Comparison of ENCODE assay signal across 8 cellular contexts in genomic region chr6:146598785-146599405, GRCh38. TPM values are rescaled to one million over a fixed set of nuclear protein-coding genes. Genes with fewer than 3 reads are reported as not detected.
DNase-seq lines count a peak whose midpoint lies in the region; ATAC-seq lines count a peak whose summit lies in the region.

Gene ADGB, plus strand, starts transcription at chr6:146598972. Its CDS starts 69 bp downstream, at chr6:146599041.

- H3K9me3 Mint-ChIP-seq in activated naive CD8-positive, alpha-beta T cell treated with anti-CD3 and anti-CD28 coated beads, Interleukin-2, amount 10 ng/mL, durations not matched to agents 7 days and 5 days: no peaks in the 10 kb centered on the region

- no peaks in the 10 kb centered on the region for H3K36me3 Mint-ChIP-seq in activated naive CD8-positive, alpha-beta T cell treated with anti-CD3 and anti-CD28 coated beads, Interleukin-2, amount 10 ng/mL, durations not matched to agents 7 days and 5 days

- POLR2A ChIA-PET in activated naive CD8-positive, alpha-beta T cell treated with anti-CD3 and anti-CD28 coated beads, Interleukin-2, amount 10 ng/mL, durations not matched to agents 7 days and 5 days (lab: Charles Lee): no interaction called here

- H3K4me1 Mint-ChIP-seq in activated naive CD8-positive, alpha-beta T cell treated with anti-CD3 and anti-CD28 coated beads, Interleukin-2, amount 10 ng/mL, durations not matched to agents 7 days and 5 days: peaks cover 4% of the 10 kb centered on the region

- H3K27me3 Mint-ChIP-seq in activated naive CD8-positive, alpha-beta T cell treated with anti-CD3 and anti-CD28 coated beads, Interleukin-2, amount 10 ng/mL, durations not matched to agents 7 days and 5 days: peaks cover 16% of the 10 kb centered on the region

- intact Hi-C loops in cardiac septum (cut with DNase I): no loop called here

- peak; percentile 26 for ATAC-seq in activated naive CD8-positive, alpha-beta T cell treated with anti-CD3 and anti-CD28 coated beads, Interleukin-2, amount 10 ng/mL, durations not matched to agents 7 days and 5 days (ENCODE audit: low read depth)
- ATAC-seq in GM18870 (IDR thresholded peaks at IDR 0.05; ENCODE audit: unreplicated experiment) (no peak), GM21529 (IDR thresholded peaks at IDR 0.05; ENCODE audit: unreplicated experiment) (no peak)

- H3K4me3 Mint-ChIP-seq in activated naive CD8-positive, alpha-beta T cell treated with anti-CD3 and anti-CD28 coated beads, Interleukin-2, amount 10 ng/mL, durations not matched to agents 7 days and 5 days: peak within 1 kb of the TSS; percentile 53

- peak; percentile 6 for DNase-seq in GM04503 (ENCODE audit: low read depth)
- DNase-seq in LoVo (ENCODE audit: low spot score): peak; percentile 22
- DNase-seq in activated naive CD8-positive, alpha-beta T cell treated with anti-CD3 and anti-CD28 coated beads, Interleukin-2, amount 10 ng/mL, durations not matched to agents 7 days and 5 days: no peak
- peak; percentile 86 for DNase-seq in cardiac septum (ENCODE audit: low spot score)
- DNase-seq in occipital lobe (lab: John Stamatoyannopoulos, UW): peak; percentile 8
- DNase-seq in SIG-M5 (lab: John Stamatoyannopoulos, UW): no peak

- peak within 1 kb of the TSS; percentile 62 for H3K27ac Mint-ChIP-seq in activated naive CD8-positive, alpha-beta T cell treated with anti-CD3 and anti-CD28 coated beads, Interleukin-2, amount 10 ng/mL, durations not matched to agents 7 days and 5 days

RNA-seq across cellular contexts. Expression of gene ADGB, which starts in this region (rescaled TPM):
- not detected for total RNA-seq in activated naive CD8-positive, alpha-beta T cell treated with anti-CD3 and anti-CD28 coated beads, Interleukin-2, amount 10 ng/mL, durations not matched to agents 7 days and 5 days
- not detected for total RNA-seq in cardiac septum
- total RNA-seq in occipital lobe: 0.94 TPM

Comparison
In these comparisons a context has a peak if more than half of its experiments do, and no peak if none do; other contexts are left out.
1. Peak in ATAC-seq in activated naive CD8-positive, alpha-beta T cell treated with anti-CD3 and anti-CD28 coated beads, Interleukin-2, amount 10 ng/mL, durations not matched to agents 7 days and 5 days; RNA of the gene not detected or under 1 TPM.
2. Peak in DNase-seq in cardiac septum; RNA of the gene not detected or under 1 TPM.
3. Peak in DNase-seq in occipital lobe; RNA of the gene not detected or under 1 TPM.
4. DNase-seq: peak in GM04503 (single experiment) and LoVo (single experiment); none in activated naive CD8-positive, alpha-beta T cell treated with anti-CD3 and anti-CD28 coated beads, Interleukin-2, amount 10 ng/mL, durations not matched to agents 7 days and 5 days (single experiment) and SIG-M5 (single experiment).